Comparison of ENCODE assay signal across 23 cellular contexts in the genomic region with DNA sequence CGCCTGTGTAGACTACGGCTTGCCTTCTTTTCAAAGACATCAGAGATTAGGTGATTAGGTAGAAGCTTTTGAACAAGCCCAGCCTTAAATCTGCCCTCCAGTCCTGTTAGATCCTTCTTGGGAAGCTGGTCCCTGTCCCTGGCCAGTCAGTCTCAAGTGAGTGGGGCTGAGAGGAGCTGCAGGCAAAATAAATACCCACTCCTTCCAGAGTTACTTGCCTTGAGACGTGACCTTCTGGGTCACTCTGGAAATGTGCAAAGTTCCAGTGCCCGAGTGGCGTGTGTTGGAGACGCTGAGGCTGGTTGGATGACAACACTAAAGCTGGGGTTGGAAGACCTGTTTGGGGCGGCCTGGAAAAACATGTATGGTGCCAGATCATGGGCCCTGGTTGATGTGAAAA. TPM values are rescaled to one million over a fixed set of nuclear protein-coding genes. Genes with fewer than 3 reads are reported as not detected.
"Had no signal": no experiment of that assay in that cellular context is flagged by ENCODE, and none has a peak within 500 bp of the region (broad histone marks: within the 10 kb centered on the region; RNA-seq: fewer than 3 reads in every experiment).

No MANE protein-coding gene starts in this region.

- H3K36me3 ChIP-seq: ascending aorta, brain microvascular endothelial cell, colonic mucosa, esophagus muscularis mucosa, left ventricle myocardium inferior had no signal

- ATAC-seq: activated T-cell treated with anti-CD3 and anti-CD28 coated beads, Interleukin-2, amount 50 U/mL, for 72 hours; effector memory CD8-positive, alpha-beta T cell had no signal

- FAIRE-seq: frontal cortex had no signal

- H3K9me3 ChIP-seq: ascending aorta, colonic mucosa, esophagus muscularis mucosa, left ventricle myocardium inferior had no signal

- DNase-seq: activated CD4-positive, alpha-beta T cell treated with anti-CD3 and anti-CD28 coated beads for 4 hours; activated CD4-positive, alpha-beta T cell treated with anti-CD3 and anti-CD28 coated beads, Interleukin-2, amount 50 U/mL, for 48 hours; activated CD4-positive, CD25-positive, alpha-beta regulatory T cell; activated gamma-delta T cell treated with Interleukin-2 at 50 U/mL for 16 hours; activated T-cell treated with anti-CD3 and anti-CD28 coated beads, Interleukin-2, amount 50 U/mL, for 72 hours; brain microvascular endothelial cell; colonic mucosa; dorsolateral prefrontal cortex; effector memory CD8-positive, alpha-beta T cell; hypothalamus; left ventricle myocardium inferior; mammary epithelial cell; occipital lobe; retina; stimulated activated CD4-positive, alpha-beta T cell treated with anti-CD3 and anti-CD28 coated beads, Interleukin-4, amount 100 ng/mL, for 1 hour; stimulated activated naive CD4-positive, alpha-beta T cell treated with Interleukin-2 at 50 U/mL for 16 hours; T-helper 9 cell had no signal

- H3K27me3 ChIP-seq: ascending aorta, brain microvascular endothelial cell, colonic mucosa, esophagus muscularis mucosa had no signal

- H3K4me3 ChIP-seq: ascending aorta, colonic mucosa, dorsolateral prefrontal cortex, esophagus muscularis mucosa, left ventricle myocardium inferior had no signal

- H3K27ac ChIP-seq: ascending aorta, brain microvascular endothelial cell, colonic mucosa, dorsolateral prefrontal cortex, esophagus muscularis mucosa, left ventricle myocardium inferior had no signal

- H3K4me1 ChIP-seq: colonic mucosa had no signal

RNA-seq across cellular contexts. Expression of a gene that starts 32.1 kb away (rescaled TPM):
- total RNA-seq: mononuclear cell; T-helper 1 cell treated with Interleukin-12 subunit alpha and Interleukin-12 subunit beta and Interleukin-4 antibody, amounts not matched to agents 30 ng/mL and 1 ng/mL, for 36 hours had no signal
- polyA plus RNA-seq: neural cell had no signal
